Comparison of ENCODE assay signal across 8 cellular contexts in genomic region chr5:143182901-143183820, GRCh38.
DNase-seq lines count a peak whose midpoint lies in the region; ATAC-seq and TF ChIP-seq lines count a peak whose summit lies in the region.

No MANE protein-coding gene starts in this region.

- peak; percentile 43 for ATAC-seq in GM18508 (IDR thresholded peaks at IDR 0.05; ENCODE audit: insufficient read depth, unreplicated experiment)
- peak; percentile 65 for ATAC-seq in GM21723 (IDR thresholded peaks at IDR 0.05; ENCODE audit: unreplicated experiment)

- H3K4me3 ChIP-seq in NB4 (ENCODE audit: low read depth, low read length): no peak overlapping the region

- no peak for TF ChIP-seq CTCF in NB4 (IDR thresholded peaks at IDR 0.05; ENCODE audit: low read depth, low read length)

- DNase-seq in NB4 (ENCODE audit: low read depth) (peak; percentile 94), anterior cingulate cortex (lab: John Stamatoyannopoulos, UW) (peak in 37 of 58 donors; percentile 2 to 75 (median 29)), NCI-H1436 treated with DMSO at 0.1 percent for 48 hours (lab: John Stamatoyannopoulos, UW) (no peak), NCI-H1105 treated with DMSO at 0.1 percent for 48 hours (lab: John Stamatoyannopoulos, UW) (no peak), iPS-NIHi11 (ENCODE audit: low spot score) (no peak)
- peak; percentile 57 to 59 for DNase-seq in stimulated activated CD4-positive, alpha-beta T cell treated with anti-CD3 and anti-CD28 coated beads, Interleukin-15, amount 100 ng/mL, for 48 hours (ENCODE audit: low read depth in 2 of 2)

- no peak for TF ChIP-seq POLR2A in NB4 (IDR thresholded peaks at IDR 0.05; ENCODE audit: extremely low read depth, insufficient read length)

Comparison
In these comparisons a context has a peak if more than half of its experiments do, and no peak if none do; other contexts are left out.
1. DNase-seq: peak in NB4 (single experiment), anterior cingulate cortex (37 of 58) and stimulated activated CD4-positive, alpha-beta T cell treated with anti-CD3 and anti-CD28 coated beads, Interleukin-15, amount 100 ng/mL, for 48 hours (2 of 2); none in NCI-H1436 treated with DMSO at 0.1 percent for 48 hours (single experiment), NCI-H1105 treated with DMSO at 0.1 percent for 48 hours (single experiment) and iPS-NIHi11 (single experiment).